33 cellular contexts compared by ENCODE assay signal in genomic region chr3:63562323-63562722, GRCh38.
"Had no signal": no experiment of that assay in that cellular context is flagged by ENCODE, and none has a peak within 500 bp of the region (broad histone marks: within the 10 kb centered on the region; RNA-seq: fewer than 3 reads in every experiment).

No MANE protein-coding gene starts in this region.

- H3K4me1 ChIP-seq: ascending aorta had no signal

- H3K36me3 ChIP-seq: ascending aorta, cardiac muscle cell, WERI-Rb-1 had no signal

- H3K27me3 ChIP-seq: ascending aorta, cardiac muscle cell had no signal

- DNase-seq: activated CD4-positive, alpha-beta memory T cell treated with anti-CD3 and anti-CD28 coated beads, Interleukin-2, amount 10 ng/mL, durations not matched to agents 7 days and 5 days; activated CD4-positive, alpha-beta T cell treated with anti-CD3 and anti-CD28 coated beads for 1 hour; activated CD4-positive, alpha-beta T cell treated with anti-CD3 and anti-CD28 coated beads for 36 hours; activated CD4-positive, alpha-beta T cell treated with anti-CD3 and anti-CD28 coated beads for 48 hours; activated CD4-positive, alpha-beta T cell treated with anti-CD3 and anti-CD28 coated beads, Interleukin-2, amount 10 ng/mL, durations not matched to agents 7 days and 5 days; activated CD4-positive, alpha-beta T cell treated with anti-CD3 and anti-CD28 coated beads, Interleukin-2, amount 50 U/mL, for 48 hours; activated CD4-positive, CD25-positive, alpha-beta regulatory T cell; activated CD8-positive, alpha-beta memory T cell treated with anti-CD3 and anti-CD28 coated beads for 24 hours; activated CD8-positive, alpha-beta memory T cell treated with anti-CD3 and anti-CD28 coated beads, Interleukin-2, amount 10 ng/mL, durations not matched to agents 7 days and 5 days; activated CD8-positive, alpha-beta memory T cell treated with anti-CD3 and anti-CD28 coated beads, Interleukin-2, amount 50 U/mL, for 48 hours; activated CD8-positive, alpha-beta T cell treated with anti-CD3 and anti-CD28 coated beads, Interleukin-2, amount 10 ng/mL, durations not matched to agents 7 days and 5 days; activated effector memory CD4-positive, alpha-beta T cell treated with Interleukin-2 at 50 U/mL for 16 hours; activated gamma-delta T cell; activated naive CD4-positive, alpha-beta T cell treated with anti-CD3 and anti-CD28 coated beads, Interleukin-2, amount 10 ng/mL, durations not matched to agents 7 days and 5 days; activated naive CD4-positive, alpha-beta T cell treated with Interleukin-2 at 50 U/mL for 16 hours; activated naive CD8-positive, alpha-beta T cell treated with anti-CD3 and anti-CD28 coated beads, Interleukin-2, amount 10 ng/mL, durations not matched to agents 7 days and 5 days; activated naive CD8-positive, alpha-beta T cell treated with anti-CD3 and anti-CD28 coated beads, Interleukin-2, amount 50 U/mL, for 24 hours; activated T-cell treated with anti-CD3 and anti-CD28 coated beads, Interleukin-2, amount 50 U/mL, for 24 hours; activated T-cell treated with anti-CD3 and anti-CD28 coated beads, Interleukin-2, amount 50 U/mL, for 48 hours; amygdala; anterior cingulate cortex; caudate nucleus; cerebellar nuclear complex; T-cell; T-helper 2 cell; T-helper 9 cell; WERI-Rb-1 had no signal

- FAIRE-seq: bronchial epithelial cell, TTC549 had no signal

- H3K9me3 ChIP-seq: ascending aorta had no signal

- H3K27ac ChIP-seq: ascending aorta, cardiac muscle cell, WERI-Rb-1 had no signal

- H3K4me3 ChIP-seq: ascending aorta, cardiac muscle cell had no signal

- ATAC-seq: activated CD4-positive, alpha-beta T cell treated with anti-CD3 and anti-CD28 coated beads for 36 hours; activated CD4-positive, CD25-positive, alpha-beta regulatory T cell treated with anti-CD3 and anti-CD28 coated beads, Interleukin-2, amount 50 U/mL, for 24 hours; activated CD8-positive, alpha-beta memory T cell treated with anti-CD3 and anti-CD28 coated beads, Interleukin-2, amount 10 ng/mL, durations not matched to agents 7 days and 5 days; activated CD8-positive, alpha-beta T cell treated with anti-CD3 and anti-CD28 coated beads, Interleukin-2, amount 10 ng/mL, durations not matched to agents 7 days and 5 days; activated naive CD8-positive, alpha-beta T cell treated with anti-CD3 and anti-CD28 coated beads, Interleukin-2, amount 50 U/mL, for 24 hours; T-cell; WTC11 had no signal
